In the genomic region with DNA sequence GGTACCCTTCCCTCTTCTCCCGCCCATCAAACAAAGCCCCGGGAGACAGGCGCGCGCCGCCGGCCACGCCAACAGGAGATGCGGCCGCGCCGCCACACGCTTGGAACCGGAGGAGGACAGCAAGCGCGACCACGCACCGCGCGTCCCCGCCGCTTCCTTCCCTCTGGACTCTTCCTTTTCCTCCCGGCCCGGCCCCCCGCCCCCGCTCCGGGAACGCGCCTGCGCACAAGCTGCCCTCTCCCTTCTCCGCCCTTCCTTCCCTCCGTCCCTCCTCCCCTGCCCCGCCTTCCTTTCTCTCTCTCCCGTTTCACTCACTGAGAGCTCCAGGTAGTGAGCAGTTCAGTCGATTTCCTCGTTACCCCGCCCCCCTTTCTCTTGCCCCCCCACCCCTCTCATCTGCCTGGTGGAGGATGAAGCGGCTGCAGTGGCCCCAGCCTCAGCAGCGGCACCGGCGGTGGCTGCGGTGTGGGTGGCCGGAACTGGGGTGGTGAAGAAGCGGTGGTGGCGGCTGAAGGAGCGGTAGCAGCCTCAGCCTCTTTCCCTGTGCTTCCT, we compare ENCODE assay signal across 8 cellular contexts. TPM values are rescaled to one million over a fixed set of nuclear protein-coding genes. Genes with fewer than 3 reads are reported as not detected.
DNase-seq lines count a peak whose midpoint lies in the region; ATAC-seq and TF ChIP-seq lines count a peak whose summit lies in the region.

A gene (plus strand): TSS at position 310 of the 552 bp plus-strand sequence. CDS start 569 bp downstream, outside the sequence.

- H3K27me3 ChIP-seq in heart left ventricle (no peaks in the 10 kb centered on the region), transverse colon (no peaks in the 10 kb centered on the region)

- H3K4me3 Mint-ChIP-seq in T-cell, result peak within 1 kb of the TSS; percentile 98 to 99 (median 99)

- H3K4me1 Mint-ChIP-seq in T-cell, result peaks cover 24 to 43% (median 34%) of the 10 kb centered on the region in 3 donors

- ATAC-seq in HG02870 (IDR thresholded peaks at IDR 0.05; ENCODE audit: unreplicated experiment) (peak; percentile 50), T-cell (replicated peaks in 1 of 4) (peak; percentile 61 to 71 (median 68)), heart left ventricle (peak; percentile 96 to 98 (median 98))

- 0 to 1% (median 1%) methylated on average over 27 to 46 of the region's 46 CpGs for WGBS in adipose tissue, 3 donors
- 0 to 1% (median 1%) methylated on average over 46 of the region's 46 CpGs for WGBS in heart left ventricle, 4 donors
- whole genome bisulfite sequencing in transverse colon (ENCODE audit: low coverage in 1 of 2), 2 donors, result 0 to 1% methylated on average over 16 to 43 of the region's 46 CpGs

- H3K27ac Mint-ChIP-seq in T-cell, result peak within 1 kb of the TSS; percentile 96

- TF ChIP-seq CTCF in GM13977 (IDR thresholded peaks at IDR 0.05; ENCODE audit: extremely low read depth, insufficient read depth, missing control alignments), result no peak
- TF ChIP-seq CTCF in heart left ventricle (IDR thresholded peaks at IDR 0.05), result no peak
- no peak for TF ChIP-seq CTCF in transverse colon (IDR thresholded peaks at IDR 0.05)

- intact Hi-C loops in heart left ventricle (cut with DNase I), result loop anchor here in 8 of 10 donors (1.0 to 10.0 kb wide), 6 partner anchors 127 to 650 kb away; a partner anchor contains a TSS
- intact Hi-C loops in transverse colon (cut with DNase I; ENCODE audit: low total_unique reads), result no loop called here

- POLR2A ChIA-PET in T-cell (lab: Charles Lee), result interaction anchor here (0.6 to 1.8 kb wide), 9 partner anchors 16 to 170 kb away, joined by 3 to 19 read pairs (median 6); no protein-coding TSS in a partner anchor

- H3K4me3 ChIP-seq in heart left ventricle, result peak within 1 kb of the TSS; percentile 74 to 97 (median 90)
- H3K4me3 ChIP-seq in transverse colon, result peak within 1 kb of the TSS; percentile 64 to 86 (median 82)

- H3K9me3 ChIP-seq in heart left ventricle, result no peaks in the 10 kb centered on the region
- no peaks in the 10 kb centered on the region for H3K9me3 ChIP-seq in transverse colon

- H3K27ac ChIP-seq in adipose tissue (ENCODE audit: low read depth, low read length) (peak within 1 kb of the TSS; percentile 21), heart left ventricle (peak within 1 kb of the TSS; percentile 82 to 96 (median 92)), transverse colon (peak within 1 kb of the TSS; percentile 92 to 98 (median 94))

- peaks cover 3% of the 10 kb centered on the region for H3K36me3 Mint-ChIP-seq in T-cell

- DNase-seq in GM13977 (ENCODE audit: low spot score), result peak; percentile 92
- DNase-seq in NCI-H146 (lab: John Stamatoyannopoulos, UW), result peak; percentile 94
- peak in 22 of 34 experiments; percentile 32 to 76 (median 59) for DNase-seq in T-cell
- DNase-seq in heart left ventricle, result peak; percentile 95 to 98 (median 96)
- peak; percentile 93 for DNase-seq in pons (ENCODE audit: low spot score)
- peak; percentile 96 for DNase-seq in transverse colon

- TF ChIP-seq POLR2A in heart left ventricle (IDR thresholded peaks at IDR 0.05) (peak in 1 of 2 donors; percentile 92), transverse colon (IDR thresholded peaks at IDR 0.05) (peak; percentile 89)

- no peaks in the 10 kb centered on the region for H3K9me3 Mint-ChIP-seq in T-cell

- H3K36me3 ChIP-seq in heart left ventricle (peaks cover 0 to 5% (median 0%) of the 10 kb centered on the region in 9 donors), transverse colon (no peaks in the 10 kb centered on the region)

- H3K27me3 Mint-ChIP-seq in T-cell, result peaks cover 0 to 2% of the 10 kb centered on the region in 2 donors

- H3K4me1 ChIP-seq in heart left ventricle (peaks cover 0 to 43% (median 15%) of the 10 kb centered on the region in 12 donors), transverse colon (peaks cover 5 to 36% (median 16%) of the 10 kb centered on the region in 4 donors)

- CTCF ChIA-PET in T-cell (lab: Charles Lee), result interaction anchor here in 1 of 2 donors (1.1 to 2.5 kb wide), 3 partner anchors 16 to 144 kb away, joined by 3 to 9 read pairs (median 3); no protein-coding TSS in a partner anchor

- TF ChIP-seq EP300 in transverse colon (IDR thresholded peaks at IDR 0.05; ENCODE audit: low read depth), result no peak

- in situ Hi-C loops in GM13977 (cut with MboI; ENCODE audit: low pct_unique_long_range_greater_than_20kb, low sequenced_read_pairs, unreplicated experiment) (no loop called here), transverse colon (cut with MboI; ENCODE audit: low pct_ligation_motif_present in 1 of 4, low pct_unique_long_range_greater_than_20kb in 1 of 4, low sequenced_read_pairs in 3 of 4) (loop anchor here in 1 of 4 donors (25.0 kb wide), 1 partner anchor 120 kb away; no protein-coding TSS in a partner anchor)

RNA-seq across cellular contexts. Expression of the gene that starts here (rescaled TPM):
- total RNA-seq in T-cell, result 10 to 100 TPM; 23.9 to 32.5 (median 24.7) TPM
- polyA plus RNA-seq in adipose tissue, result 10 to 100 TPM in 2 of 3 donors, 1 to 10 TPM in 1; 8.2 to 19.2 (median 13.4) TPM
- total RNA-seq in heart left ventricle, result 10 to 100 TPM; 13.5 to 21.9 (median 18.2) TPM
- 10 to 100 TPM in 1 of 2 donors, 1 to 10 TPM in 1; 5.7 to 15.2 TPM for polyA plus RNA-seq in heart left ventricle
- total RNA-seq in transverse colon, result 10 to 100 TPM; 22.3 to 33.3 (median 28.2) TPM

Comparison
In these comparisons a context has a peak if more than half of its experiments do, and no peak if none do; other contexts are left out.
1. Peak in every context shown above with its lines: DNase-seq, ATAC-seq, H3K4me3 ChIP-seq and H3K27ac ChIP-seq.
2. H3K27ac ChIP-seq: peak in every context shown above with its lines; median percentile 94 in transverse colon; 92 in heart left ventricle; 21 in adipose tissue.